34 cellular contexts compared by ENCODE assay signal in the genomic region with DNA sequence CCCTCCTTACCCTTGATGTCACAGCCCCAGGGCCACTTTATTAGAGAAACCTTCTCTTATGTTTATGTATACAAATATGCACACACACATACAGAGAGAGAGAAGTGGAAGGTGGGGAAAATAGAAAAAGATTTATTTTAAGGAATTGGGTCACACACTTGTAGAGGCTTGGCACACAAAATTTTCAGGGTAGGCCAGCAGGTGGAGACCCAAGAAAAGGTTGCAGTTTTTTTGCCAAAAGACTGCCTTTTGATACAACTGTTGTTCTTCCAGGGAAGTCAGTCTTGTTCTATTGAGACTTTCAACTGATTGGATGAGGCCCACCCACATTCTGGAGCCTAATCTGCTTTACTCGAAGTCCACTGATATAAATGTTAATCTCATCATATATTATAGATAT.
"Had no signal": no experiment of that assay in that cellular context is flagged by ENCODE, and none has a peak within 500 bp of the region (broad histone marks: within the 10 kb centered on the region; RNA-seq: fewer than 3 reads in every experiment).

No MANE protein-coding gene starts in this region.

- H3K4me1 ChIP-seq: adrenal gland, body of pancreas, breast epithelium had no signal

- FAIRE-seq: astrocyte, RCC 7860 had no signal

- H3K4me2 ChIP-seq: PC-9 had no signal

- H3K36me3 Mint-ChIP-seq: activated CD8-positive, alpha-beta memory T cell treated with anti-CD3 and anti-CD28 coated beads, Interleukin-2, amount 10 ng/mL, durations not matched to agents 7 days and 5 days; activated naive CD4-positive, alpha-beta T cell treated with anti-CD3 and anti-CD28 coated beads, Interleukin-2, amount 50 U/mL, for 24 hours had no signal

- H3K9me3 ChIP-seq: adrenal gland, body of pancreas, breast epithelium, MG63 had no signal

- H3K36me3 ChIP-seq: adrenal gland, breast epithelium, MG63 had no signal

- H3K9me3 Mint-ChIP-seq: activated B cell treated with CpG ODN at 0.5 μM for 24 hours; activated naive CD4-positive, alpha-beta T cell treated with anti-CD3 and anti-CD28 coated beads, Interleukin-2, amount 50 U/mL, for 24 hours; activated T-cell treated with anti-CD3 and anti-CD28 coated beads, Interleukin-2, amount 50 U/mL, for 72 hours; activated T-helper 17 cell treated with anti-CD3 and anti-CD28 coated beads, Interleukin-2, amount 50 U/mL, for 72 hours had no signal

- H3K4me1 Mint-ChIP-seq: activated B cell treated with CpG ODN at 0.5 μM for 24 hours; activated CD8-positive, alpha-beta memory T cell treated with anti-CD3 and anti-CD28 coated beads, Interleukin-2, amount 10 ng/mL, durations not matched to agents 7 days and 5 days; activated naive CD4-positive, alpha-beta T cell treated with anti-CD3 and anti-CD28 coated beads, Interleukin-2, amount 50 U/mL, for 24 hours; activated T-helper 17 cell treated with anti-CD3 and anti-CD28 coated beads, Interleukin-2, amount 50 U/mL, for 72 hours had no signal

- DNase-seq: activated B cell treated with CpG ODN at 0.5 μM for 24 hours; activated CD4-positive, alpha-beta T cell treated with anti-CD3 and anti-CD28 coated beads for 48 hours; activated CD4-positive, CD25-positive, alpha-beta regulatory T cell treated with anti-CD3 and anti-CD28 coated beads, Interleukin-2, amount 50 U/mL, for 72 hours; activated CD8-positive, alpha-beta memory T cell treated with anti-CD3 and anti-CD28 coated beads for 24 hours; activated CD8-positive, alpha-beta memory T cell treated with anti-CD3 and anti-CD28 coated beads, Interleukin-2, amount 10 ng/mL, durations not matched to agents 7 days and 5 days; activated CD8-positive, alpha-beta memory T cell treated with anti-CD3 and anti-CD28 coated beads, Interleukin-2, amount 50 U/mL, for 48 hours; activated effector memory CD4-positive, alpha-beta T cell treated with anti-CD3 and anti-CD28 coated beads, Interleukin-2, amount 50 U/mL, for 16 hours; activated naive CD4-positive, alpha-beta T cell; activated T-cell treated with anti-CD3 and anti-CD28 coated beads, Interleukin-2, amount 50 U/mL, for 72 hours; adrenal gland; body of pancreas; cerebellar nuclear complex; Karpas-422; MG63; NCI-H1048; NCI-H1105 treated with DMSO at 0.1 percent for 48 hours; NCI-H1436; NCI-H1694; NCI-H1930; NCI-H345; NCI-H524 treated with DMSO at 0.1 percent for 48 hours; NK-92 treated with Interleukin-12 subunit alpha and Interleukin-12 subunit beta, amount 100 ng/mL, for 24 hours; PC-9; Right ventricle myocardium superior; SW 1271; T-helper 1 cell; T-helper 2 cell; T-helper 9 cell had no signal

- H3K27me3 ChIP-seq: adrenal gland, body of pancreas, breast epithelium, MG63 had no signal

- H2AFZ ChIP-seq: PC-9 had no signal

- ATAC-seq: activated CD8-positive, alpha-beta memory T cell treated with anti-CD3 and anti-CD28 coated beads, Interleukin-2, amount 10 ng/mL, durations not matched to agents 7 days and 5 days; activated T-cell treated with anti-CD3 and anti-CD28 coated beads, Interleukin-2, amount 50 U/mL, for 72 hours; activated T-helper 17 cell treated with anti-CD3 and anti-CD28 coated beads, Interleukin-2, amount 50 U/mL, for 72 hours; body of pancreas had no signal

- H3K27ac ChIP-seq: adrenal gland, body of pancreas, breast epithelium, PC-9, VCaP had no signal

- H3K4me3 Mint-ChIP-seq: activated B cell treated with CpG ODN at 0.5 μM for 24 hours; activated CD8-positive, alpha-beta memory T cell treated with anti-CD3 and anti-CD28 coated beads, Interleukin-2, amount 10 ng/mL, durations not matched to agents 7 days and 5 days; activated naive CD4-positive, alpha-beta T cell treated with anti-CD3 and anti-CD28 coated beads, Interleukin-2, amount 50 U/mL, for 24 hours; activated T-cell treated with anti-CD3 and anti-CD28 coated beads, Interleukin-2, amount 50 U/mL, for 72 hours; activated T-helper 17 cell treated with anti-CD3 and anti-CD28 coated beads, Interleukin-2, amount 50 U/mL, for 72 hours had no signal

- H3K27me3 Mint-ChIP-seq: activated B cell treated with CpG ODN at 0.5 μM for 24 hours; activated naive CD4-positive, alpha-beta T cell treated with anti-CD3 and anti-CD28 coated beads, Interleukin-2, amount 50 U/mL, for 24 hours had no signal

- H3K4me3 ChIP-seq: adrenal gland, body of pancreas, breast epithelium, MG63, PC-9 had no signal
